ENCODE assay signal across 2 cellular contexts in genomic region chr12:108514468-108514972, GRCh38.
TF ChIP-seq lines count a peak whose summit lies in the region.

No MANE protein-coding gene starts in this region.

TF ChIP-seq in K562, 482 proteins besides CTCF, POLR2A, EP300 and RAD21 (continues in another document):
- no peak for TF ChIP-seq SREBF1 (IDR thresholded peaks at IDR 0.05; ENCODE audit: borderline replicate concordance, low read depth, low read length)
- 0 out of 2 replicates have a peak, but pooled peaks have one; percentile 16 for TF ChIP-seq DMBX1 (CRISPR knock-in tag; IDR thresholded peaks at IDR 0.05; ENCODE audit: borderline replicate concordance)
- no peak for TF ChIP-seq PRPF4 (IDR thresholded peaks at IDR 0.05; ENCODE audit: insufficient read depth, low read depth, low read length, poor library complexity, severe bottlenecking)
- TF ChIP-seq FOXA3 (CRISPR knock-in tag; conservative IDR thresholded peaks at IDR 0.05 in 1 of 2, IDR thresholded peaks at IDR 0.05 in 1 of 2), result 0 out of 4 replicates have a peak, but pooled peaks of 1 of the 2 experiments have one; percentile 79
- TF ChIP-seq, protein P1, sequence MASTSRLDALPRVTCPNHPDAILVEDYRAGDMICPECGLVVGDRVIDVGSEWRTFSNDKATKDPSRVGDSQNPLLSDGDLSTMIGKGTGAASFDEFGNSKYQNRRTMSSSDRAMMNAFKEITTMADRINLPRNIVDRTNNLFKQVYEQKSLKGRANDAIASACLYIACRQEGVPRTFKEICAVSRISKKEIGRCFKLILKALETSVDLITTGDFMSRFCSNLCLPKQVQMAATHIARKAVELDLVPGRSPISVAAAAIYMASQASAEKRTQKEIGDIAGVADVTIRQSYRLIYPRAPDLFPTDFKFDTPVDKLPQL (IDR thresholded peaks at IDR 0.05; ENCODE audit: extremely low read depth, insufficient read length), result no peak
- TF ChIP-seq SIN3A (IDR thresholded peaks at IDR 0.05; ENCODE audit: borderline replicate concordance in 2 of 2, control insufficient read depth in 1 of 2, low read depth in 2 of 2, low read length in 2 of 2), result no peak
- no peak for TF ChIP-seq ZFPM2 (CRISPR knock-in tag; IDR thresholded peaks at IDR 0.05)
- TF ChIP-seq CBX5 (IDR thresholded peaks at IDR 0.05; ENCODE audit: borderline replicate concordance, low read depth), result no peak
- TF ChIP-seq CBX2 (IDR thresholded peaks at IDR 0.05; ENCODE audit: insufficient read depth, low read length, poor library complexity, severe bottlenecking), result no peak
- no peak for TF ChIP-seq MLLT1 (IDR thresholded peaks at IDR 0.05)
- TF ChIP-seq RREB1 (CRISPR knock-in tag; IDR thresholded peaks at IDR 0.05), result no peak
- TF ChIP-seq CEBPG (CRISPR knock-in tag; IDR thresholded peaks at IDR 0.05), result peak; percentile 20; the same call in 1 of the 2 replicates
- no peak for TF ChIP-seq CEBPG (tag; conservative IDR thresholded peaks at IDR 0.05 in 1 of 2, IDR thresholded peaks at IDR 0.05 in 1 of 2)
- no peak for TF ChIP-seq HNRNPUL1 (IDR thresholded peaks at IDR 0.05; ENCODE audit: low read length)
- TF ChIP-seq KDM2B (CRISPR knock-in tag; IDR thresholded peaks at IDR 0.05), result no peak
- TF ChIP-seq KDM1A (IDR thresholded peaks at IDR 0.05), result peak in 1 of 2 experiments; percentile 52; a peak in 1 of 4 replicates
- TF ChIP-seq HCFC1 (IDR thresholded peaks at IDR 0.05; ENCODE audit: low read depth, low read length), result no peak
- TF ChIP-seq GTF2E2 (tag; IDR thresholded peaks at IDR 0.05), result no peak
- TF ChIP-seq BACH1 (tag; IDR thresholded peaks at IDR 0.05), result no peak
- TF ChIP-seq ZNF699 (CRISPR knock-in tag; IDR thresholded peaks at IDR 0.05; ENCODE audit: insufficient replicate concordance), result no peak

TF ChIP-seq in HEK293T, 16 proteins besides CTCF, POLR2A, EP300 and RAD21:
- TF ChIP-seq CTBP1 (IDR thresholded peaks at IDR 0.05; ENCODE audit: borderline replicate concordance), result no peak
- no peak for TF ChIP-seq FOXA1 (IDR thresholded peaks at IDR 0.05)
- TF ChIP-seq NFRKB (IDR thresholded peaks at IDR 0.05), result no peak
- TF ChIP-seq LEF1 (IDR thresholded peaks at IDR 0.05; ENCODE audit: borderline replicate concordance), result no peak
